Comparison of ENCODE assay signal across 10 cellular contexts in genomic region chr17:2237521-2237921, GRCh38.
DNase-seq lines count a peak whose midpoint lies in the region; ATAC-seq, FAIRE-seq and TF ChIP-seq lines count a peak whose summit lies in the region.
"Had no signal": no experiment of that assay in that cellular context is flagged by ENCODE, and none has a peak within 500 bp of the region (broad histone marks: within the 10 kb centered on the region; RNA-seq: fewer than 3 reads in every experiment).

No MANE protein-coding gene starts in this region.

- no peak for FAIRE-seq in HepG2 (lab: Jason Lieb, UNC)
- FAIRE-seq: A549 had no signal

- intact Hi-C loops in HepG2 (cut with micrococcal nuclease; ENCODE audit: unreplicated experiment) (no loop called here), aorta (cut with DNase I) (loop anchor here in 1 of 2 donors (5.0 kb wide), 1 partner anchor 65 kb away; no protein-coding TSS in a partner anchor)
- intact Hi-C loops in activated T-helper 1 cell treated with anti-CD3 and anti-CD28 coated beads, Interleukin-12 subunit alpha, Interleukin-12 subunit beta, Interleukin-2, Interleukin-4 antibody, amounts not matched to agents 30 ng/mL and 10 ng/mL and 1 ng/mL, durations not matched to agents 14 hours and 24 hours and 36 hours (cut with micrococcal nuclease) = no loop called here

- H3K36me3 Mint-ChIP-seq in activated T-helper 1 cell treated with anti-CD3 and anti-CD28 coated beads, Interleukin-12 subunit alpha, Interleukin-12 subunit beta, Interleukin-2, Interleukin-4 antibody, amounts not matched to agents 30 ng/mL and 10 ng/mL and 1 ng/mL, durations not matched to agents 14 hours and 24 hours and 36 hours (ENCODE audit: low read depth) = peaks cover 32% of the 10 kb centered on the region

- peak overlapping the region in 1 of 2 donors; percentile 14 for H3K9ac ChIP-seq in liver (ENCODE audit: low read depth in 1 of 2, low read length in 2 of 2)
- no peak overlapping the region for H3K9ac ChIP-seq in HepG2 (ENCODE audit: insufficient read depth, low read depth, low read length)

- BruUV-seq in HepG2 (replicated peaks; lab: Mats Ljungman, UMichigan) = no TSS peak

- peak in 1 of 2 donors; percentile 28 for TF ChIP-seq RAD21 in liver (IDR thresholded peaks at IDR 0.05)
- TF ChIP-seq RAD21 in HepG2 (CRISPR knock-in tag; IDR thresholded peaks at IDR 0.05) = no peak

- no peak overlapping the region for H2AFZ ChIP-seq in HepG2 (ENCODE audit: low read length)

- H3K27me3 ChIP-seq in liver (ENCODE audit: control insufficient read depth in 4 of 4, insufficient read depth in 4 of 4, low read length in 3 of 4) (no peaks in the 10 kb centered on the region), HepG2 (ENCODE audit: control insufficient read depth in 1 of 2, insufficient read depth in 2 of 2, low read length in 2 of 2) (no peaks in the 10 kb centered on the region; a peak in 1 of 5 replicates), aorta (ENCODE audit: control insufficient read depth in 1 of 2, insufficient read depth in 2 of 2, low read length in 1 of 2) (no peaks in the 10 kb centered on the region)

- H4K20me1 ChIP-seq in HepG2 (ENCODE audit: insufficient read depth, low read length) = no peaks in the 10 kb centered on the region

- 68% methylated on average over 5 of the region's 5 CpGs for WGBS in liver
- 91% methylated on average over 5 of the region's 5 CpGs for WGBS in HepG2 (ENCODE audit: low lambda C conversion rate)
- WGBS in aorta, 2 donors = 5 to 9% methylated on average over 5 of the region's 5 CpGs

- POLR2A ChIA-PET in HepG2 (lab: Yijun Ruan, JAX) = no interaction called here

- CTCF ChIA-PET in HepG2 (lab: Yijun Ruan, JAX; ENCODE audit: low intra/inter-chr PET ratio, low total read pairs) = no interaction called here

- H3K9me3 Mint-ChIP-seq in activated T-helper 1 cell treated with anti-CD3 and anti-CD28 coated beads, Interleukin-12 subunit alpha, Interleukin-12 subunit beta, Interleukin-2, Interleukin-4 antibody, amounts not matched to agents 30 ng/mL and 10 ng/mL and 1 ng/mL, durations not matched to agents 14 hours and 24 hours and 36 hours = no peaks in the 10 kb centered on the region

- H3K36me3 ChIP-seq in liver (ENCODE audit: control insufficient read depth in 4 of 4, insufficient read depth in 3 of 4, low read depth in 1 of 4, low read length in 3 of 4) (peaks cover 0 to 12% (median 4%) of the 10 kb centered on the region in 4 donors), HepG2 (replicated peaks in 1 of 2; ENCODE audit: control insufficient read depth in 1 of 2, insufficient read depth in 2 of 2, low read length in 2 of 2) (peaks cover 21 to 70% of the 10 kb centered on the region in 2 experiments), aorta (ENCODE audit: control insufficient read depth in 1 of 2, insufficient read depth in 2 of 2, low read length in 1 of 2) (no peaks in the 10 kb centered on the region)

- no peak for TF ChIP-seq CTCF in liver (IDR thresholded peaks at IDR 0.05; ENCODE audit: low read depth, low read length, missing input control)
- no peak for TF ChIP-seq CTCF in HepG2 (CRISPR knock-in tag; IDR thresholded peaks at IDR 0.05)
- no peak for TF ChIP-seq CTCF in fibroblast of mammary gland (conservative IDR thresholded peaks at IDR 0.05; ENCODE audit: control insufficient read depth, insufficient read depth, low read depth, low read length)
- TF ChIP-seq CTCF in omental fat pad (IDR thresholded peaks at IDR 0.05) = no peak

- in situ Hi-C loops in HepG2 (cut with HindIII; ENCODE audit: extremely low pct_ligation_motif_present, low pct_unique_long_range_greater_than_20kb) = loop anchor here (25.0 kb wide), 1 partner anchor 325 kb away; no protein-coding TSS in a partner anchor

- H3K27ac Mint-ChIP-seq in activated T-helper 1 cell treated with anti-CD3 and anti-CD28 coated beads, Interleukin-12 subunit alpha, Interleukin-12 subunit beta, Interleukin-2, Interleukin-4 antibody, amounts not matched to agents 30 ng/mL and 10 ng/mL and 1 ng/mL, durations not matched to agents 14 hours and 24 hours and 36 hours = no peak overlapping the region

- H3K4me2 ChIP-seq in HepG2 (ENCODE audit: low read depth, low read length) = no peak overlapping the region
- H3K4me2 ChIP-seq: A549 had no signal

- no peaks in the 10 kb centered on the region for H3K79me2 ChIP-seq in HepG2 (ENCODE audit: insufficient read depth, low read length)

- TF ChIP-seq EP300 in HepG2 (IDR thresholded peaks at IDR 0.05; ENCODE audit: low read depth in 2 of 2, low read length in 2 of 2) (no peak), HepG2 (CRISPR knock-in tag; IDR thresholded peaks at IDR 0.05; ENCODE audit: borderline replicate concordance) (no peak)

- H3K9me3 ChIP-seq in liver (ENCODE audit: control insufficient read depth in 4 of 4, low read length in 3 of 4) (no peaks in the 10 kb centered on the region), HepG2 (ENCODE audit: low read length) (no peaks in the 10 kb centered on the region), aorta (ENCODE audit: control insufficient read depth, low read length) (no peaks in the 10 kb centered on the region)
- H3K9me3 ChIP-seq: A549 had no signal

- H3K4me3 ChIP-seq in liver (ENCODE audit: low read depth in 1 of 3, low read length in 3 of 3) (no peak overlapping the region), HepG2 (replicated peaks in 1 of 3; ENCODE audit: insufficient read depth in 1 of 3, low read depth in 2 of 3, low read length in 3 of 3) (no peak overlapping the region), fibroblast of mammary gland (ENCODE audit: control insufficient read depth, low read depth, low read length) (no peak overlapping the region), aorta (ENCODE audit: low read length in 2 of 2) (no peak overlapping the region)
- H3K4me3 ChIP-seq: A549 had no signal

- ATAC-seq in HepG2 = no peak
- ATAC-seq in omental fat pad (ENCODE audit: low FRiP score) = peak; percentile 3
- ATAC-seq in aorta (ENCODE audit: low FRiP score) = peak; percentile 23
- ATAC-seq: A549 had no signal

- peaks cover 78% of the 10 kb centered on the region for H3K4me1 Mint-ChIP-seq in activated T-helper 1 cell treated with anti-CD3 and anti-CD28 coated beads, Interleukin-12 subunit alpha, Interleukin-12 subunit beta, Interleukin-2, Interleukin-4 antibody, amounts not matched to agents 30 ng/mL and 10 ng/mL and 1 ng/mL, durations not matched to agents 14 hours and 24 hours and 36 hours (ENCODE audit: low read depth)

- no peaks in the 10 kb centered on the region for H3K4me1 ChIP-seq in liver (ENCODE audit: control insufficient read depth in 4 of 4, insufficient read depth in 4 of 4, low read length in 3 of 4)
- H3K4me1 ChIP-seq in HepG2 (ENCODE audit: insufficient read depth, low read length) = no peaks in the 10 kb centered on the region
- H3K4me1 ChIP-seq in aorta (ENCODE audit: control insufficient read depth in 1 of 2, insufficient read depth in 2 of 2, low read length in 2 of 2) = peaks cover 3 to 5% of the 10 kb centered on the region in 2 donors

- H3K27ac ChIP-seq in liver (ENCODE audit: low read depth in 1 of 2, low read length in 2 of 2) (peak overlapping the region; percentile 44 to 66), HepG2 (ENCODE audit: extremely low read length, insufficient read depth, low read length) (no peak overlapping the region), aorta (ENCODE audit: low read depth in 1 of 2, low read length in 2 of 2) (peak overlapping the region; percentile 37 to 60)
- H3K27ac ChIP-seq: A549 had no signal

- no peak overlapping the region for H3K4me3 Mint-ChIP-seq in activated T-helper 1 cell treated with anti-CD3 and anti-CD28 coated beads, Interleukin-12 subunit alpha, Interleukin-12 subunit beta, Interleukin-2, Interleukin-4 antibody, amounts not matched to agents 30 ng/mL and 10 ng/mL and 1 ng/mL, durations not matched to agents 14 hours and 24 hours and 36 hours

- no peaks in the 10 kb centered on the region for H3K27me3 Mint-ChIP-seq in activated T-helper 1 cell treated with anti-CD3 and anti-CD28 coated beads, Interleukin-12 subunit alpha, Interleukin-12 subunit beta, Interleukin-2, Interleukin-4 antibody, amounts not matched to agents 30 ng/mL and 10 ng/mL and 1 ng/mL, durations not matched to agents 14 hours and 24 hours and 36 hours (ENCODE audit: insufficient read depth)

- TF ChIP-seq POLR2A in HepG2 (IDR thresholded peaks at IDR 0.05; ENCODE audit: insufficient read depth in 1 of 2, low read depth in 2 of 2, low read length in 2 of 2) = no peak

- DNase-seq in HepG2 (ENCODE audit: low spot score) (no peak), fibroblast of mammary gland (ENCODE audit: low read depth) (peak; percentile 89), omental fat pad (ENCODE audit: low spot score) (no peak), aorta (peak in 1 of 2 donors; percentile 67), globus pallidus (ENCODE audit: low spot score) (no peak)
- DNase-seq in activated T-cell treated with anti-CD3 and anti-CD28 coated beads, Interleukin-2, amount 50 U/mL, for 1 hour = no peak
- no peak for DNase-seq in activated T-helper 1 cell treated with anti-CD3 and anti-CD28 coated beads, Interleukin-12 subunit alpha, Interleukin-12 subunit beta, Interleukin-2, Interleukin-4 antibody, amounts not matched to agents 30 ng/mL and 10 ng/mL and 1 ng/mL, durations not matched to agents 14 hours and 24 hours and 36 hours (ENCODE audit: low spot score)
- DNase-seq: SW 1271 had no signal

TF ChIP-seq in liver, 16 proteins besides CTCF, POLR2A, EP300 and RAD21 (continues in another document):
- TF ChIP-seq YY1 (IDR thresholded peaks at IDR 0.05) (no peak), NR2F2 (IDR thresholded peaks at IDR 0.05) (peak; percentile 64)

TF ChIP-seq in HepG2, 621 proteins besides CTCF, POLR2A, EP300 and RAD21 (continues in another document):
- TF ChIP-seq ZNF549 (CRISPR knock-in tag; IDR thresholded peaks at IDR 0.05) (no peak), KAT8 (CRISPR knock-in tag; IDR thresholded peaks at IDR 0.05) (no peak), PHF21A (CRISPR knock-in tag; IDR thresholded peaks at IDR 0.05) (no peak), RFX1 (IDR thresholded peaks at IDR 0.05) (no peak), MLLT10 (CRISPR knock-in tag; IDR thresholded peaks at IDR 0.05) (no peak)
- TF ChIP-seq, protein P1, sequence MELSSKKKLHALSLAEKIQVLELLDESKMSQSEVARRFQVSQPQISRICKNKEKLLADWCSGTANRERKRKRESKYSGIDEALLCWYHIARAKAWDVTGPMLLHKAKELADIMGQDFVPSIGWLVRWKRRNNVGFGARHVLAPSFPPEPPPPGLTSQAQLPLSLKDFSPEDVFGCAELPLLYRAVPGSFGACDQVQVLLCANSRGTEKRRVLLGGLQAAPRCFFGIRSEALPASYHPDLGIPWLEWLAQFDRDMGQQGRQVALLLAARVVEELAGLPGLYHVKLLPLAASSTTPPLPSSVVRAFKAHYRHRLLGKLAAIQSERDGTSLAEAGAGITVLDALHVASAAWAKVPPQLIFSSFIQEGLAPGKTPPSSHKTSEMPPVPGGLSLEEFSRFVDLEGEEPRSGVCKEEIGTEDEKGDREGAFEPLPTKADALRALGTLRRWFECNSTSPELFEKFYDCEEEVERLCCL (CRISPR knock-in tag; IDR thresholded peaks at IDR 0.05; ENCODE audit: borderline replicate concordance) = no peak
